Comparison of ENCODE assay signal across 2 cellular contexts in genomic region chr16:72112452-72112792, GRCh38.
TF ChIP-seq lines count a peak whose summit lies in the region.

No MANE protein-coding gene starts in this region.

TF ChIP-seq in K562, 482 proteins besides CTCF, POLR2A, EP300 and RAD21:
- TF ChIP-seq HIVEP1 (CRISPR knock-in tag; IDR thresholded peaks at IDR 0.05) = no peak
- TF ChIP-seq ZNF347 (CRISPR knock-in tag; IDR thresholded peaks at IDR 0.05; ENCODE audit: low read depth) = no peak
- no peak for TF ChIP-seq HNRNPK (IDR thresholded peaks at IDR 0.05; ENCODE audit: low read depth, low read length, poor library complexity, severe bottlenecking)
- no peak for TF ChIP-seq FOXM1 (IDR thresholded peaks at IDR 0.05; ENCODE audit: low read depth)
- no peak for TF ChIP-seq FOXM1 (CRISPR knock-in tag; IDR thresholded peaks at IDR 0.05; ENCODE audit: low read depth)
- TF ChIP-seq RBFOX2 (IDR thresholded peaks at IDR 0.05; ENCODE audit: low read depth, low read length) = 0 out of 2 replicates have a peak, but pooled peaks have one; percentile 29
- TF ChIP-seq CLOCK (CRISPR knock-in tag; IDR thresholded peaks at IDR 0.05; ENCODE audit: borderline replicate concordance) = no peak
- TF ChIP-seq ZC3H4 (CRISPR knock-in tag; IDR thresholded peaks at IDR 0.05; ENCODE audit: borderline replicate concordance) = no peak

TF ChIP-seq in SK-N-SH treated with all-trans-retinoic acid at 6 μM for 48 hours, 23 proteins besides CTCF, POLR2A, EP300 and RAD21:
- TF ChIP-seq GLIS3 (CRISPR knock-in tag; IDR thresholded peaks at IDR 0.05) (no peak), CSDC2 (CRISPR knock-in tag; IDR thresholded peaks at IDR 0.05) (no peak), ESRRG (CRISPR knock-in tag; IDR thresholded peaks at IDR 0.05) (no peak), RARB (CRISPR knock-in tag; IDR thresholded peaks at IDR 0.05) (no peak), BACH2 (CRISPR knock-in tag; IDR thresholded peaks at IDR 0.05; ENCODE audit: borderline replicate concordance) (no peak), CREB5 (CRISPR knock-in tag; IDR thresholded peaks at IDR 0.05; ENCODE audit: low read depth) (no peak), ZNF8 (CRISPR knock-in tag; IDR thresholded peaks at IDR 0.05) (no peak), ZFP3 (CRISPR knock-in tag; IDR thresholded peaks at IDR 0.05) (no peak), TOX (CRISPR knock-in tag; IDR thresholded peaks at IDR 0.05; ENCODE audit: borderline replicate concordance) (no peak), ZNF565 (CRISPR knock-in tag; conservative IDR thresholded peaks at IDR 0.05; ENCODE audit: low read depth) (no peak), ZC3H10 (CRISPR knock-in tag; IDR thresholded peaks at IDR 0.05) (no peak), POU6F1 (CRISPR knock-in tag; IDR thresholded peaks at IDR 0.05; ENCODE audit: borderline replicate concordance, low read depth) (no peak), TCF4 (CRISPR knock-in tag; IDR thresholded peaks at IDR 0.05; ENCODE audit: borderline replicate concordance) (no peak), ZFP30 (CRISPR knock-in tag; IDR thresholded peaks at IDR 0.05) (no peak), TSHZ2 (CRISPR knock-in tag; IDR thresholded peaks at IDR 0.05) (no peak)
